Comparison of ENCODE assay signal across 25 cellular contexts in genomic region chrX:40688976-40689375, GRCh38.
"Had no signal": no experiment of that assay in that cellular context is flagged by ENCODE, and none has a peak within 500 bp of the region (broad histone marks: within the 10 kb centered on the region; RNA-seq: fewer than 3 reads in every experiment).

No MANE protein-coding gene starts in this region.

- H3K9me3 ChIP-seq: gastroesophageal sphincter, right atrium auricular region, stomach, testis, tibial artery had no signal

- H3K4me3 ChIP-seq: coronary artery, gastroesophageal sphincter, neural progenitor cell, right atrium auricular region, stomach, testis, tibial artery had no signal

- DNase-seq: effector CD4-positive, alpha-beta T cell; foreskin fibroblast; glutamatergic neuron; hypothalamus; kidney; mammary epithelial cell; mesendoderm; midbrain; naive thymus-derived CD4-positive, alpha-beta T cell; stimulated activated CD4-positive, alpha-beta T cell treated with anti-CD3 and anti-CD28 coated beads, Interleukin-2, amount 100 ng/mL, for 24 hours; stimulated activated CD4-positive, alpha-beta T cell treated with anti-CD3 and anti-CD28 coated beads, Interleukin-4, amount 100 ng/mL, for 24 hours; stimulated activated naive CD4-positive, alpha-beta T cell treated with Interleukin-2 at 50 U/mL for 16 hours; stomach; testis; tibial artery had no signal

- H3K27ac ChIP-seq: coronary artery, epithelial cell of prostate, gastroesophageal sphincter, neural progenitor cell, parathyroid adenoma, right atrium auricular region, stomach, testis, tibial artery had no signal

- H3K36me3 ChIP-seq: neural progenitor cell had no signal

- H3K27me3 ChIP-seq: gastroesophageal sphincter, neural progenitor cell, right atrium auricular region, stomach, testis, tibial artery had no signal

- H3K4me1 ChIP-seq: parathyroid adenoma, stomach, testis had no signal

- ATAC-seq: esophagus mucosa; gastroesophageal sphincter; left lobe of liver; naive thymus-derived CD4-positive, alpha-beta T cell; sciatic nerve; stimulated activated effector memory CD8-positive, alpha-beta T cell treated with anti-CD3 and anti-CD28 coated beads, Interleukin-12 subunit alpha, Interleukin-12 subunit beta, amount 100 ng/mL, for 72 hours had no signal
